ENCODE assay signal across 1 cellular context in genomic region chr11:64241430-64242153, GRCh38.
TF ChIP-seq lines count a peak whose summit lies in the region.

No MANE protein-coding gene starts in this region.

TF ChIP-seq in K562, 482 proteins besides CTCF, POLR2A, EP300 and RAD21 (continued from another document and continues in another):
- TF ChIP-seq ZBTB40 (IDR thresholded peaks at IDR 0.05) (peak; percentile 76), ZBTB40 (CRISPR knock-in tag; IDR thresholded peaks at IDR 0.05) (no peak), TEAD4 (IDR thresholded peaks at IDR 0.05; ENCODE audit: low read length) (peak; percentile 10; the same call in 1 of the 2 replicates), TEAD4 (CRISPR knock-in tag; IDR thresholded peaks at IDR 0.05; ENCODE audit: borderline replicate concordance) (no peak), ZNF12 (CRISPR knock-in tag; IDR thresholded peaks at IDR 0.05) (no peak), SP2 (IDR thresholded peaks at IDR 0.05; ENCODE audit: extremely low read depth, low read depth, low read length, poor library complexity, severe bottlenecking) (peak; percentile 8), NCOA4 (IDR thresholded peaks at IDR 0.05; ENCODE audit: partially characterized antibody) (no peak), HSF4 (CRISPR knock-in tag; IDR thresholded peaks at IDR 0.05; ENCODE audit: borderline replicate concordance) (no peak), THAP12 (CRISPR knock-in tag; IDR thresholded peaks at IDR 0.05) (peak; percentile 66), BCLAF1 (IDR thresholded peaks at IDR 0.05; ENCODE audit: borderline replicate concordance in 1 of 2, control insufficient read depth in 1 of 2, low read depth in 2 of 2, low read length in 1 of 2) (no peak), TFE3 (CRISPR knock-in tag; IDR thresholded peaks at IDR 0.05) (no peak), CEBPB (tag; IDR thresholded peaks at IDR 0.05) (no peak), HEY1 (CRISPR knock-in tag; IDR thresholded peaks at IDR 0.05; ENCODE audit: borderline replicate concordance) (no peak), MYNN (IDR thresholded peaks at IDR 0.05) (0 out of 2 replicates have a peak, but pooled peaks have one; percentile 43), MYNN (CRISPR knock-in tag; IDR thresholded peaks at IDR 0.05) (no peak), FOXK2 (conservative IDR thresholded peaks at IDR 0.05 in 1 of 2, IDR thresholded peaks at IDR 0.05 in 1 of 2; ENCODE audit: low read depth in 2 of 2) (no peak), CBX8 (IDR thresholded peaks at IDR 0.05; ENCODE audit: borderline replicate concordance, extremely low read depth, low read depth, low read length, poor library complexity, severe bottlenecking) (no peak), BMI1 (IDR thresholded peaks at IDR 0.05; ENCODE audit: low read length) (no peak), DPF2 (IDR thresholded peaks at IDR 0.05) (no peak), CREBBP (IDR thresholded peaks at IDR 0.05; ENCODE audit: low read depth, low read length) (no peak), GTF2B (IDR thresholded peaks at IDR 0.05; ENCODE audit: extremely low read depth, insufficient read length) (no peak), MXI1 (IDR thresholded peaks at IDR 0.05; ENCODE audit: low read depth, low read length) (no peak), ARID4B (CRISPR knock-in tag; IDR thresholded peaks at IDR 0.05) (0 out of 2 replicates have a peak, but pooled peaks have one; percentile 63), ZNF592 (IDR thresholded peaks at IDR 0.05) (no peak)
